In genomic region chr18:11033503-11033902, GRCh38 we compare ENCODE assay signal across 26 cellular contexts.
"Had no signal": no experiment of that assay in that cellular context is flagged by ENCODE, and none has a peak within 500 bp of the region (broad histone marks: within the 10 kb centered on the region; RNA-seq: fewer than 3 reads in every experiment).

No MANE protein-coding gene starts in this region.

- H3K36me3 ChIP-seq: stomach, suprapubic skin, thoracic aorta, thyroid gland, tibial artery, tibial nerve, transverse colon, upper lobe of left lung, upper lobe of right lung, uterus, vagina had no signal

- H3K4me1 ChIP-seq: testis, tibial artery, upper lobe of left lung, upper lobe of right lung, uterus, vagina had no signal

- H3K27ac ChIP-seq: stomach, suprapubic skin, testis, thoracic aorta, thyroid gland, tibial artery, tibial nerve, transverse colon, upper lobe of left lung, upper lobe of right lung, uterus, vagina had no signal

- H3K4me3 ChIP-seq: stomach, suprapubic skin, testis, thoracic aorta, thyroid gland, tibial artery, tibial nerve, transverse colon, upper lobe of left lung, upper lobe of right lung, uterus, vagina had no signal

- H3K9me3 ChIP-seq: stomach, suprapubic skin, testis, thoracic aorta, thyroid gland, tibial artery, transverse colon, upper lobe of left lung, upper lobe of right lung, uterus, vagina had no signal

- H3K27me3 ChIP-seq: stomach, suprapubic skin, testis, thyroid gland, tibial artery, tibial nerve, transverse colon, upper lobe of left lung, upper lobe of right lung, uterus, vagina had no signal

- ATAC-seq: stimulated activated memory B cell treated with anti-CD40 and anti-IgM and Interleukin-4, amounts not matched to agents 10 μg/mL and 1 μg/mL and 100 μg/mL, for 72 hours; stimulated activated naive B cell treated with anti-CD40 and anti-IgM and Interleukin-4, amounts not matched to agents 10 μg/mL and 1 μg/mL and 100 μg/mL, for 72 hours; stimulated activated naive CD8-positive, alpha-beta T cell treated with anti-CD3 and anti-CD28 coated beads, Interleukin-15, amount 100 ng/mL, for 72 hours; stimulated activated naive CD8-positive, alpha-beta T cell treated with anti-CD3 and anti-CD28 coated beads, Interleukin-15, Interleukin-2, amounts not matched to agents 100 U/mL and 50 U/mL, for 24 hours; upper lobe of right lung had no signal

- FAIRE-seq: urothelium cell line had no signal

- DNase-seq: stimulated activated CD4-positive, alpha-beta T cell treated with anti-CD3 and anti-CD28 coated beads, Interleukin-2, amount 100 ng/mL, for 48 hours; stimulated activated CD4-positive, alpha-beta T cell treated with anti-CD3 and anti-CD28 coated beads, Interleukin-4, amount 100 ng/mL, for 1 hour; stimulated activated CD4-positive, alpha-beta T cell treated with anti-CD3 and anti-CD28 coated beads, Interleukin-4, amount 100 ng/mL, for 24 hours; stimulated activated CD4-positive, alpha-beta T cell treated with anti-CD3 and anti-CD28 coated beads, Interleukin-4, amount 100 ng/mL, for 4 hours; stimulated activated CD8-positive, alpha-beta memory T cell treated with anti-CD3 and anti-CD28 coated beads, Interleukin-4, amount 100 ng/mL, for 48 hours; stimulated activated naive B cell treated with anti-CD40 and anti-IgM and Interleukin-4, amounts not matched to agents 10 μg/mL and 1 μg/mL and 100 μg/mL, for 72 hours; stimulated activated naive CD4-positive, alpha-beta T cell; stimulated activated naive CD4-positive, alpha-beta T cell treated with Interleukin-2 at 50 U/mL for 16 hours; stimulated activated naive CD8-positive, alpha-beta T cell treated with anti-CD3 and anti-CD28 coated beads, Interleukin-15, amount 100 ng/mL, for 72 hours; stimulated activated naive CD8-positive, alpha-beta T cell treated with anti-CD3 and anti-CD28 coated beads, Interleukin-15, Interleukin-2, amounts not matched to agents 100 U/mL and 50 U/mL, for 24 hours; stomach; substantia nigra; testis; thyroid gland; tibial artery; transverse colon; trophoblast cell; upper lobe of right lung; uterus had no signal
